ENCODE assay signal across 24 cellular contexts in genomic region chr2:67528320-67528719, GRCh38.
"Had no signal": no experiment of that assay in that cellular context is flagged by ENCODE, and none has a peak within 500 bp of the region (broad histone marks: within the 10 kb centered on the region; RNA-seq: fewer than 3 reads in every experiment).

No MANE protein-coding gene starts in this region.

- H3K36me3 Mint-ChIP-seq: memory B cell; naive thymus-derived CD4-positive, alpha-beta T cell; natural killer cell treated with Interleukin-12 subunit alpha and Interleukin-12 subunit beta and Interleukin-15 and Interleukin-18, amount 100 ng/mL, for 72 hours; stimulated activated memory B cell treated with anti-CD40 and anti-IgM and Interleukin-4, amounts not matched to agents 10 μg/mL and 1 μg/mL and 100 μg/mL, for 72 hours had no signal

- H3K4me1 ChIP-seq: left ventricle myocardium inferior, right atrium auricular region, right lobe of liver, testis, thyroid gland, transverse colon had no signal

- H3K9me3 ChIP-seq: left ventricle myocardium inferior, mucosa of descending colon, ovary, right atrium auricular region, right lobe of liver, testis, thyroid gland, transverse colon, uterus had no signal

- H3K4me1 Mint-ChIP-seq: memory B cell; naive thymus-derived CD4-positive, alpha-beta T cell; stimulated activated memory B cell treated with anti-CD40 and anti-IgM and Interleukin-4, amounts not matched to agents 10 μg/mL and 1 μg/mL and 100 μg/mL, for 72 hours had no signal

- H3K27me3 ChIP-seq: ovary, right atrium auricular region, right lobe of liver, stomach, testis, thyroid gland, transverse colon, uterus had no signal

- H3K27ac ChIP-seq: left ventricle myocardium inferior, ovary, right atrium auricular region, right lobe of liver, stomach, testis, thyroid gland, transverse colon, uterus had no signal

- H3K4me3 ChIP-seq: left ventricle myocardium inferior, lung, mucosa of descending colon, ovary, right atrium auricular region, right lobe of liver, smooth muscle cell, stomach, testis, thyroid gland, transverse colon, uterus had no signal

- H3K36me3 ChIP-seq: left ventricle myocardium inferior, ovary, right atrium auricular region, right lobe of liver, stomach, thyroid gland, transverse colon, uterus had no signal

- ATAC-seq: mucosa of descending colon; naive thymus-derived CD4-positive, alpha-beta T cell; natural killer cell treated with Interleukin-12 subunit alpha and Interleukin-12 subunit beta and Interleukin-15 and Interleukin-18, amount 100 ng/mL, for 72 hours; right lobe of liver; stimulated activated memory B cell treated with anti-CD40 and anti-IgM and Interleukin-4, amounts not matched to agents 10 μg/mL and 1 μg/mL and 100 μg/mL, for 72 hours had no signal

- H3K27ac Mint-ChIP-seq: memory B cell; naive thymus-derived CD4-positive, alpha-beta T cell; natural killer cell treated with Interleukin-12 subunit alpha and Interleukin-12 subunit beta and Interleukin-15 and Interleukin-18, amount 100 ng/mL, for 72 hours; progenitor cell of endocrine pancreas; stimulated activated memory B cell treated with anti-CD40 and anti-IgM and Interleukin-4, amounts not matched to agents 10 μg/mL and 1 μg/mL and 100 μg/mL, for 72 hours had no signal

- H3K4me3 Mint-ChIP-seq: memory B cell; naive thymus-derived CD4-positive, alpha-beta T cell; natural killer cell treated with Interleukin-12 subunit alpha and Interleukin-12 subunit beta and Interleukin-15 and Interleukin-18, amount 100 ng/mL, for 72 hours; stimulated activated memory B cell treated with anti-CD40 and anti-IgM and Interleukin-4, amounts not matched to agents 10 μg/mL and 1 μg/mL and 100 μg/mL, for 72 hours had no signal

- H3K4me2 ChIP-seq: smooth muscle cell had no signal

- DNase-seq: islet precursor cell; left ventricle myocardium inferior; midbrain; mucosa of descending colon; naive thymus-derived CD4-positive, alpha-beta T cell; right lobe of liver; stimulated activated CD4-positive, alpha-beta T cell treated with anti-CD3 and anti-CD28 coated beads, Interleukin-1b, Interleukin-23, amount 100 ng/mL, for 48 hours; stimulated activated CD4-positive, alpha-beta T cell treated with anti-CD3 and anti-CD28 coated beads, Interleukin-2, amount 100 ng/mL, for 48 hours; stimulated activated CD4-positive, alpha-beta T cell treated with anti-CD3 and anti-CD28 coated beads, Interleukin-4, amount 100 ng/mL, for 4 hours; stimulated activated CD8-positive, alpha-beta memory T cell treated with anti-CD3 and anti-CD28 coated beads, Interleukin-4, amount 100 ng/mL, for 48 hours; stimulated activated naive CD4-positive, alpha-beta T cell treated with Interleukin-2 at 50 U/mL for 16 hours; stomach; testis; thyroid gland; transverse colon had no signal

- H3K27me3 Mint-ChIP-seq: progenitor cell of endocrine pancreas; stimulated activated memory B cell treated with anti-CD40 and anti-IgM and Interleukin-4, amounts not matched to agents 10 μg/mL and 1 μg/mL and 100 μg/mL, for 72 hours had no signal
